8 cellular contexts compared by ENCODE assay signal in the genomic region with DNA sequence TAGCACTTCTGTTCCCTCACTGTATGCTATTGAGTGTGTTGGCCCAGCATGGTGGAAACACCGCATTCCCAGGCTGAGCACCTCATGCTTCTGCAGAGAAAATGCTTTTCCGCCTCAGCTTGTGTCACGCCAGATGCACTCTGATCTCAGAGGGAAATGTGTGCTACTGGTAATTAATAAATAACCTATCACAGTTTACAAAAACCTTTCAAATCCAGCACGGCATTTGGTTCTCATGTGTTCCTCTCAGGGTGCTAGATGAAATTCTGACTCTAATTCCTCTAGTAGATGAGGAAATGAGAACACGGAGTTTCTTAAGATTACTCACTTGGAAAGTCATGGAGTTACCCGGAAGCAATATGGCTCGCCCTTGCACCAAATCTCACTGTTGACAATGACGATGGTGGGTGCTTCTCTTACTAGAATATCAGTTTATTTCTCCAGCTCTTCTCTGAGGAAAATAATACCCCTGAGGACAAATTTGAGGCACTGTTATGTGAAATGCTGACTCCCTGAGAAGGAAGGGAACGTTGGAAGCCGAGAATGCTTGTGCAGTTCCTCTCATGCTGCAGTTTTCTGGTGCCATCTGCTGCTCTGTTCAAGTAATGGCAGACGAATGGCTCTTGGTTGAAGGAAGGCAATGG.
A peak's percentile ranks its signal among the peaks of the same experiment; 100 is the strongest.
DNase-seq lines count a peak whose midpoint lies in the region; FAIRE-seq and TF ChIP-seq lines count a peak whose summit lies in the region.

No MANE protein-coding gene starts in this region.

- H3K27ac ChIP-seq in 22Rv1 (peak overlapping the region; percentile 39), skeletal muscle tissue (ENCODE audit: low read depth, low read length) (peak overlapping the region; percentile 61)

- peak; percentile 93 for FAIRE-seq in H54 (lab: Jason Lieb, UNC)

- H3K9me3 ChIP-seq in Loucy (ENCODE audit: insufficient read depth, low read depth, low read length), result no peaks in the 10 kb centered on the region
- no peaks in the 10 kb centered on the region for H3K9me3 ChIP-seq in skeletal muscle tissue (ENCODE audit: control insufficient read depth in 3 of 3, low read length in 3 of 3)

- H3K36me3 ChIP-seq in Loucy (ENCODE audit: insufficient read depth, low read length) (no peaks in the 10 kb centered on the region), skeletal muscle tissue (ENCODE audit: control insufficient read depth in 3 of 3, insufficient read depth in 3 of 3, low read length in 3 of 3) (no peaks in the 10 kb centered on the region)

- TF ChIP-seq CTCF in 22Rv1 (IDR thresholded peaks at IDR 0.05) (peak; percentile 94), Loucy (conservative IDR thresholded peaks at IDR 0.05; ENCODE audit: low read length) (peak; percentile 98)

- peak overlapping the region; percentile 38; the same call in 1 of the 2 replicates for H2AFZ ChIP-seq in Loucy (ENCODE audit: low read length)

- in situ Hi-C loops in T47D (cut with HindIII; ENCODE audit: low pct_unique_long_range_greater_than_20kb, low sequenced_read_pairs), result no loop called here

- H3K4me1 ChIP-seq in Loucy (ENCODE audit: insufficient read depth, low read length, poor library complexity, severe bottlenecking) (no peaks in the 10 kb centered on the region), skeletal muscle tissue (ENCODE audit: control insufficient read depth in 3 of 3, insufficient read depth in 3 of 3, low read length in 3 of 3) (peaks cover 3 to 6% (median 5%) of the 10 kb centered on the region in 3 donors)

- H3F3A ChIP-seq in Loucy (ENCODE audit: low read depth), result no peaks in the 10 kb centered on the region

- peak; percentile 1 for DNase-seq in GF-D8 (lab: John Stamatoyannopoulos, UW)
- DNase-seq in H54 (ENCODE audit: insufficient read length, low spot score), result peak; percentile 18
- peak; percentile 89 for DNase-seq in RKO (ENCODE audit: low spot score)
- peak; percentile 9 to 87 for DNase-seq in T47D (ENCODE audit: low read depth in 1 of 2, low spot score in 1 of 2)
- DNase-seq in inferior parietal cortex (ENCODE audit: extremely low spot score), result peak; percentile 89

- no peak overlapping the region for H3K4me3 ChIP-seq in Loucy (ENCODE audit: low read length, poor library complexity, severe bottlenecking)
- H3K4me3 ChIP-seq in skeletal muscle tissue (ENCODE audit: low read length in 3 of 3), result peak overlapping the region; percentile 55 to 76 (median 72)

- H4K20me1 ChIP-seq in Loucy (ENCODE audit: insufficient read depth, low read length, poor library complexity, severe bottlenecking), result no peaks in the 10 kb centered on the region

- no peak for TF ChIP-seq POLR2A in H54 (IDR thresholded peaks at IDR 0.05; ENCODE audit: low read depth, low read length)

- H3K27me3 ChIP-seq in Loucy (ENCODE audit: insufficient read depth, low read length, poor library complexity, severe bottlenecking), result no peaks in the 10 kb centered on the region
- H3K27me3 ChIP-seq in skeletal muscle tissue (ENCODE audit: control insufficient read depth in 3 of 3, insufficient read depth in 3 of 3, low read length in 3 of 3), result no peaks in the 10 kb centered on the region

- H3K79me2 ChIP-seq in Loucy (ENCODE audit: insufficient read depth, low read length), result no peaks in the 10 kb centered on the region

- H3K4me2 ChIP-seq in Loucy (ENCODE audit: low read depth, low read length, poor library complexity, severe bottlenecking), result no peak overlapping the region

- no peak overlapping the region for H3K9ac ChIP-seq in Loucy (ENCODE audit: low read depth, low read length, poor library complexity, severe bottlenecking)
- peak overlapping the region; percentile 46 to 83 (median 74) for H3K9ac ChIP-seq in skeletal muscle tissue (ENCODE audit: low read depth in 1 of 3, low read length in 3 of 3)

- no peaks in the 10 kb centered on the region for H3K9me2 ChIP-seq in Loucy (replicated peaks; ENCODE audit: low read depth, low read length)

Comparison
In these comparisons a context has a peak if more than half of its experiments do, and no peak if none do; other contexts are left out.
1. DNase-seq: peak in every context shown above with its lines; median percentile 89 in RKO; 89 in inferior parietal cortex; 48 in T47D; 18 in H54; 1 in GF-D8.